Comparison of ENCODE assay signal across 8 cellular contexts in genomic region chrX:386768-387575, GRCh38. TPM values are rescaled to one million over a fixed set of nuclear protein-coding genes. Genes with fewer than 3 reads are reported as not detected.
DNase-seq lines count a peak whose midpoint lies in the region; ATAC-seq and TF ChIP-seq lines count a peak whose summit lies in the region.

Gene PPP2R3B, minus strand, starts transcription at chrX:386907. Its CDS starts 216 bp downstream, at chrX:386691.

- H3K27me3 ChIP-seq in psoas muscle (ENCODE audit: insufficient read depth in 3 of 3, low read length in 2 of 3) (no peaks in the 10 kb centered on the region), aorta (ENCODE audit: control insufficient read depth in 1 of 2, insufficient read depth in 2 of 2, low read length in 1 of 2) (no peaks in the 10 kb centered on the region)

- H3K9me3 ChIP-seq in psoas muscle (no peaks in the 10 kb centered on the region), aorta (ENCODE audit: control insufficient read depth, low read length) (no peaks in the 10 kb centered on the region)

- no peaks in the 10 kb centered on the region for H3K9me3 Mint-ChIP-seq in activated naive CD8-positive, alpha-beta T cell treated with anti-CD3 and anti-CD28 coated beads for 36 hours

- H3K4me1 Mint-ChIP-seq in activated naive CD8-positive, alpha-beta T cell treated with anti-CD3 and anti-CD28 coated beads for 36 hours: peaks cover 7% of the 10 kb centered on the region

- TF ChIP-seq CTCF in GM10266 (IDR thresholded peaks at IDR 0.05; ENCODE audit: control insufficient read depth, insufficient read depth, low read depth, missing control alignments) (no peak), psoas muscle (IDR thresholded peaks at IDR 0.05) (no peak)

- peak within 1 kb of the TSS; percentile 97 for H3K27ac Mint-ChIP-seq in activated naive CD8-positive, alpha-beta T cell treated with anti-CD3 and anti-CD28 coated beads for 36 hours

- WGBS in psoas muscle, 3 donors: 0% methylated on average over 69 to 102 of the region's 102 CpGs
- WGBS in aorta, 2 donors: 0% methylated on average over 86 to 102 of the region's 102 CpGs

- H3K36me3 Mint-ChIP-seq in activated naive CD8-positive, alpha-beta T cell treated with anti-CD3 and anti-CD28 coated beads for 36 hours: no peaks in the 10 kb centered on the region

- intact Hi-C loops in cardiac septum (cut with DNase I) (loop anchor here (5.0 kb wide), 2 partner anchors 70 to 105 kb away; partner anchors contain the start of genes GTPBP6 and PLCXD1), psoas muscle (cut with DNase I) (no loop called here), aorta (cut with DNase I) (loop anchor here (5.0 kb wide), 1 partner anchor 70 kb away; the partner anchor contains the start of gene GTPBP6 (in 2 of the 2))

- H3K27me3 Mint-ChIP-seq in activated naive CD8-positive, alpha-beta T cell treated with anti-CD3 and anti-CD28 coated beads for 36 hours: peaks cover 3% of the 10 kb centered on the region

- H3K27ac ChIP-seq in psoas muscle (peak within 1 kb of the TSS; percentile 99), aorta (ENCODE audit: low read depth in 1 of 2, low read length in 2 of 2) (peak within 1 kb of the TSS; percentile 76 to 94)

- H3K4me1 ChIP-seq in psoas muscle: no peaks in the 10 kb centered on the region
- H3K4me1 ChIP-seq in aorta (ENCODE audit: control insufficient read depth in 1 of 2, insufficient read depth in 2 of 2, low read length in 2 of 2): no peaks in the 10 kb centered on the region

- ATAC-seq in HG02610 (IDR thresholded peaks at IDR 0.05; ENCODE audit: unreplicated experiment): peak; percentile 95
- ATAC-seq in psoas muscle: peak; percentile 100
- ATAC-seq in aorta (ENCODE audit: low FRiP score): peak; percentile 100

- H3K4me3 ChIP-seq in psoas muscle (peak within 1 kb of the TSS; percentile 87), aorta (ENCODE audit: low read length in 2 of 2) (peak within 1 kb of the TSS; percentile 87 to 94)

- H3K4me3 Mint-ChIP-seq in activated naive CD8-positive, alpha-beta T cell treated with anti-CD3 and anti-CD28 coated beads for 36 hours: peak within 1 kb of the TSS; percentile 81

- H3K36me3 ChIP-seq in psoas muscle (ENCODE audit: insufficient read depth in 1 of 2, low read depth in 1 of 2) (no peaks in the 10 kb centered on the region), aorta (ENCODE audit: control insufficient read depth in 1 of 2, insufficient read depth in 2 of 2, low read length in 1 of 2) (no peaks in the 10 kb centered on the region)

- peak; percentile 100 for DNase-seq in GM10266 (ENCODE audit: extremely low spot score)
- DNase-seq in activated naive CD8-positive, alpha-beta T cell treated with anti-CD3 and anti-CD28 coated beads for 36 hours: peak; percentile 99
- peak; percentile 100 for DNase-seq in cardiac septum (ENCODE audit: low spot score)
- DNase-seq in psoas muscle: peak; percentile 99 to 100
- DNase-seq in aorta: peak; percentile 99 to 100
- no peak for DNase-seq in cortex of kidney (lab: John Stamatoyannopoulos, UW)

TF ChIP-seq in PFSK-1, 5 proteins besides CTCF, POLR2A, EP300 and RAD21:
- TF ChIP-seq TAF1 (IDR thresholded peaks at IDR 0.05; ENCODE audit: borderline replicate concordance, insufficient read depth, low read length) (no peak; the same call in 1 of the 2 replicates), POLR2AphosphoS5 (IDR thresholded peaks at IDR 0.05; ENCODE audit: low read depth, low read length) (peak; percentile 86), SIN3A (IDR thresholded peaks at IDR 0.05; ENCODE audit: borderline replicate concordance, insufficient read depth, low read length) (peak; percentile 89; the same call in 1 of the 2 replicates), FOXP2 (optimal IDR thresholded peaks at IDR 0.05; ENCODE audit: borderline replicate concordance, extremely low read depth, extremely low read length, insufficient read depth) (no peak), REST (IDR thresholded peaks at IDR 0.05; ENCODE audit: insufficient read depth in 1 of 2, low read depth in 2 of 2, low read length in 2 of 2) (peak; percentile 21 to 64; a peak in 1 of 4 replicates)
TF ChIP-seq in PFSK-1: peak in this region for 3.

RNA-seq across cellular contexts. Expression of gene PPP2R3B, which starts in this region (rescaled TPM):
- 50.4 TPM for polyA plus RNA-seq in PFSK-1 (2012; ENCODE audit: insufficient read length, low read depth)
- 10 to 100 TPM; 25.5 to 30.6 TPM for total RNA-seq in activated naive CD8-positive, alpha-beta T cell treated with anti-CD3 and anti-CD28 coated beads for 36 hours
- total RNA-seq in cardiac septum (128 TPM), psoas muscle (100 to 1,000 TPM in 2 of 4 donors, 10 to 100 TPM in 2; 77.2 to 156 (median 98.6) TPM), aorta (10 to 100 TPM in 1 of 2 donors, 1 to 10 TPM in 1; 7.8 to 19.1 TPM)
- polyA plus RNA-seq in psoas muscle (10 to 100 TPM; 32.3 to 71.8 (median 64.9) TPM), aorta (10 to 100 TPM in 1 of 2 donors, 1 to 10 TPM in 1; 3.1 to 41.8 TPM)

Comparison
In these comparisons a context has a peak if more than half of its experiments do, and no peak if none do; other contexts are left out.
1. intact Hi-C loops: an anchor here in cardiac septum (5.0 kb wide) and aorta (5.0 kb wide); none called in psoas muscle.